18 cellular contexts compared by ENCODE assay signal in the genomic region with DNA sequence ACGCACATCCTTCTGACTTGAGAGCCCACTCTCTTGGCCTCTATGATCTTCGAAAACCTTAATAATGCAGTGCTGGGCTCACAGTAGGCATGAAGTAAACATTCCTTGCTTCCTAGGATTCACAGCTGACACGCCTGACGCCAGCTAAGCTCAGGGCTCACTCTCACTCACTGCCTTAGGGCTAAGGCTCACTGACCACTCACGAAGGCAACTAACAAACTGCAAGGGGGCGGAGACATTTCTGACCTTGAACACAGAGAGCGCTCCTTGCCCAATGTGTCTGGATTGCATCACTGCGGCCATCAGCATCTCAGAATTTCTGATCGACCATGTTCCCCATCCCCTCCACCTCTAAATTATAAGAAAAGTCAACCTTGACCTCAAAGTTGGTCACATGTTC.
DNase-seq lines count a peak whose midpoint lies in the region; TF ChIP-seq lines count a peak whose summit lies in the region.
"Had no signal": no experiment of that assay in that cellular context is flagged by ENCODE, and none has a peak within 500 bp of the region (broad histone marks: within the 10 kb centered on the region; RNA-seq: fewer than 3 reads in every experiment).

No MANE protein-coding gene starts in this region.

- DNase-seq in M059J (ENCODE audit: low read depth) (peak; percentile 50), hepatocyte (ENCODE audit: low spot score) (no peak), iPS-NIHi11 (ENCODE audit: low spot score) (no peak), cerebellar nuclear complex (lab: John Stamatoyannopoulos, UW) (no peak)
- no peak for DNase-seq in activated CD8-positive, alpha-beta memory T cell treated with anti-CD3 and anti-CD28 coated beads, Interleukin-2, amount 50 U/mL, for 48 hours
- DNase-seq: activated CD4-positive, alpha-beta T cell treated with anti-CD3 and anti-CD28 coated beads for 48 hours; CD8-positive, alpha-beta memory T cell; colonic mucosa; DMS79 treated with DMSO at 0.1 percent for 48 hours; H9; hypothalamus; NCI-H1048; NCI-H2029 treated with DMSO at 0.1 percent for 48 hours; NCI-H510A treated with DMSO at 0.1 percent for 48 hours; nucleus accumbens had no signal

- WGBS in adipose tissue, 3 donors, result 70 to 85% (median 80%) methylated on average over 9 of the region's 9 CpGs
- WGBS in hepatocyte (ENCODE audit: low lambda C conversion rate, missing lambda C conversion rate), result 74% methylated on average over 9 of the region's 9 CpGs

- H3K27ac ChIP-seq in adipose tissue (ENCODE audit: low read depth, low read length) (peak overlapping the region; percentile 32), hepatocyte (peak overlapping the region; percentile 77), subcutaneous abdominal adipose tissue (ENCODE audit: low read depth, low read length) (peak overlapping the region; percentile 95)
- H3K27ac ChIP-seq: colonic mucosa, KMS-11 had no signal

- H3K79me2 ChIP-seq in hepatocyte, result no peaks in the 10 kb centered on the region

- peak overlapping the region in 2 of 5 donors; percentile 28 to 79 for H3K9ac ChIP-seq in subcutaneous abdominal adipose tissue (ENCODE audit: low read length in 5 of 5)
- H3K9ac ChIP-seq: KMS-11 had no signal

- H3K9me3 ChIP-seq in hepatocyte (ENCODE audit: low read depth) (no peaks in the 10 kb centered on the region), subcutaneous abdominal adipose tissue (ENCODE audit: control insufficient read depth in 5 of 5, low read length in 5 of 5) (no peaks in the 10 kb centered on the region)
- H3K9me3 ChIP-seq: colonic mucosa had no signal

- no peaks in the 10 kb centered on the region for H3K36me3 ChIP-seq in hepatocyte (replicated peaks; ENCODE audit: insufficient read depth, low read depth)
- H3K36me3 ChIP-seq in subcutaneous abdominal adipose tissue (ENCODE audit: control insufficient read depth in 5 of 5, insufficient read depth in 5 of 5, low read length in 5 of 5), result peaks cover 21 to 45% (median 29%) of the 10 kb centered on the region in 5 donors
- H3K36me3 ChIP-seq: colonic mucosa had no signal

- H3K27me3 ChIP-seq in hepatocyte (no peaks in the 10 kb centered on the region), subcutaneous abdominal adipose tissue (ENCODE audit: control insufficient read depth in 5 of 5, insufficient read depth in 4 of 5, low read length in 5 of 5) (no peaks in the 10 kb centered on the region)
- H3K27me3 ChIP-seq: colonic mucosa had no signal

- H4K20me1 ChIP-seq in hepatocyte (ENCODE audit: insufficient read depth, poor library complexity, severe bottlenecking), result no peaks in the 10 kb centered on the region

- no peaks in the 10 kb centered on the region for H3K9me2 ChIP-seq in hepatocyte (replicated peaks; ENCODE audit: insufficient read depth)

- H2AFZ ChIP-seq in hepatocyte, result no peak overlapping the region

- no peak overlapping the region for H3K4me2 ChIP-seq in hepatocyte
- H3K4me2 ChIP-seq: KMS-11 had no signal

- H3K4me1 ChIP-seq in hepatocyte (ENCODE audit: insufficient read depth), result peaks cover 7% of the 10 kb centered on the region
- peaks cover 0 to 59% (median 48%) of the 10 kb centered on the region in 5 donors for H3K4me1 ChIP-seq in subcutaneous abdominal adipose tissue (ENCODE audit: control insufficient read depth in 5 of 5, insufficient read depth in 5 of 5, low read length in 5 of 5)
- H3K4me1 ChIP-seq: colonic mucosa had no signal

- no peak for TF ChIP-seq CTCF in hepatocyte (IDR thresholded peaks at IDR 0.05; ENCODE audit: poor library complexity)

- H3K4me3 ChIP-seq in hepatocyte (no peak overlapping the region), subcutaneous abdominal adipose tissue (ENCODE audit: low read depth in 1 of 5, low read length in 5 of 5) (no peak overlapping the region)
- H3K4me3 ChIP-seq: colonic mucosa had no signal

Comparison
In these comparisons a context has a peak if more than half of its experiments do, and no peak if none do; other contexts are left out.
1. H3K27ac ChIP-seq: peak in every context shown above with its lines; median percentile 95 in subcutaneous abdominal adipose tissue; 77 in hepatocyte; 32 in adipose tissue.